In genomic region chr2:237998530-237998929, GRCh38 we compare ENCODE assay signal across 9 cellular contexts. TPM values are rescaled to one million over a fixed set of nuclear protein-coding genes. Genes with fewer than 3 reads are reported as not detected.
DNase-seq lines count a peak whose midpoint lies in the region; ATAC-seq and TF ChIP-seq lines count a peak whose summit lies in the region.
"Had no signal": no experiment of that assay in that cellular context is flagged by ENCODE, and none has a peak within 500 bp of the region (broad histone marks: within the 10 kb centered on the region; RNA-seq: fewer than 3 reads in every experiment).

No MANE protein-coding gene starts in this region.

- no peak for DNase-seq in CD4-positive, alpha-beta T cell
- DNase-seq in astrocyte of the spinal cord (ENCODE audit: low read depth, low spot score) (peak; percentile 18), right atrium auricular region (ENCODE audit: low spot score) (no peak), iPS-NIHi7 (ENCODE audit: extremely low spot score) (no peak), hypothalamus (lab: John Stamatoyannopoulos, UW) (no peak)
- DNase-seq: heart right ventricle had no signal

- POLR2A ChIA-PET in CD4-positive, alpha-beta T cell (lab: Charles Lee): interaction anchor here (0.6 to 1.7 kb wide), 3 partner anchors 8 to 62 kb away, joined by 3 to 5 read pairs (median 3); partner anchors contain the start of gene SCLY

- H3K36me3 ChIP-seq in gastroesophageal sphincter (peaks cover 0 to 22% of the 10 kb centered on the region in 2 donors), right atrium auricular region (peaks cover 15% of the 10 kb centered on the region)

- H3K4me1 ChIP-seq in gastroesophageal sphincter (no peaks in the 10 kb centered on the region), right atrium auricular region (peaks cover 0 to 8% of the 10 kb centered on the region in 2 donors)

- ATAC-seq in CD4-positive, alpha-beta T cell (ENCODE audit: poor library complexity): peak; percentile 57
- peak; percentile 87 for ATAC-seq in GM19467 (IDR thresholded peaks at IDR 0.05; ENCODE audit: unreplicated experiment)
- peak; percentile 76 for ATAC-seq in HG03439 (IDR thresholded peaks at IDR 0.05; ENCODE audit: unreplicated experiment)
- ATAC-seq in gastroesophageal sphincter: no peak

- peaks cover 34% of the 10 kb centered on the region for H3K4me1 Mint-ChIP-seq in CD4-positive, alpha-beta T cell (ENCODE audit: low read depth)

- H3K4me3 ChIP-seq in astrocyte of the spinal cord (ENCODE audit: low read depth, low read length) (no peak overlapping the region), gastroesophageal sphincter (no peak overlapping the region), right atrium auricular region (no peak overlapping the region)
- H3K4me3 ChIP-seq: heart right ventricle had no signal

- no peak for TF ChIP-seq CTCF in CD4-positive, alpha-beta T cell (IDR thresholded peaks at IDR 0.05)
- TF ChIP-seq CTCF in astrocyte of the spinal cord (IDR thresholded peaks at IDR 0.05; ENCODE audit: low read depth, low read length) (no peak), gastroesophageal sphincter (IDR thresholded peaks at IDR 0.05) (no peak), right atrium auricular region (IDR thresholded peaks at IDR 0.05) (no peak)

- no peaks in the 10 kb centered on the region for H3K27me3 ChIP-seq in CD4-positive, alpha-beta T cell (ENCODE audit: control insufficient read depth, insufficient read depth, low read length)
- no peaks in the 10 kb centered on the region for H3K27me3 ChIP-seq in gastroesophageal sphincter
- no peaks in the 10 kb centered on the region for H3K27me3 ChIP-seq in right atrium auricular region
- H3K27me3 ChIP-seq: heart right ventricle had no signal

- peak overlapping the region; percentile 80 for H3K27ac Mint-ChIP-seq in CD4-positive, alpha-beta T cell

- intact Hi-C loops in CD4-positive, alpha-beta T cell (cut with DNase I, micrococcal nuclease): no loop called here

- H3K9me3 ChIP-seq in CD4-positive, alpha-beta T cell (ENCODE audit: control insufficient read depth, low read length): no peaks in the 10 kb centered on the region
- H3K9me3 ChIP-seq in gastroesophageal sphincter (no peaks in the 10 kb centered on the region), right atrium auricular region (no peaks in the 10 kb centered on the region)

- no peaks in the 10 kb centered on the region for H3K27me3 Mint-ChIP-seq in CD4-positive, alpha-beta T cell

- no peak overlapping the region for H3K27ac ChIP-seq in CD4-positive, alpha-beta T cell (ENCODE audit: low read depth, low read length)
- H3K27ac ChIP-seq in gastroesophageal sphincter (no peak overlapping the region), right atrium auricular region (no peak overlapping the region)

- TF ChIP-seq POLR2A in gastroesophageal sphincter (IDR thresholded peaks at IDR 0.05): no peak

- CTCF ChIA-PET in CD4-positive, alpha-beta T cell (lab: Charles Lee): interaction anchor here (1.9 kb wide), 1 partner anchor 17 kb away, joined by 4 read pairs; no protein-coding TSS in a partner anchor

- in situ Hi-C loops in astrocyte of the spinal cord (cut with HindIII; ENCODE audit: low sequenced_read_pairs): no loop called here

- peaks cover 3% of the 10 kb centered on the region for H3K9me3 Mint-ChIP-seq in CD4-positive, alpha-beta T cell

- WGBS in gastroesophageal sphincter (ENCODE audit: low coverage in 1 of 2), 2 donors: 30 to 64% methylated on average over 4 of the region's 4 CpGs

- TF ChIP-seq EP300 in gastroesophageal sphincter (IDR thresholded peaks at IDR 0.05): no peak

- peaks cover 58% of the 10 kb centered on the region for H3K36me3 Mint-ChIP-seq in CD4-positive, alpha-beta T cell (ENCODE audit: low read depth)

- H3K4me3 Mint-ChIP-seq in CD4-positive, alpha-beta T cell: peak overlapping the region; percentile 67

RNA-seq across cellular contexts. Expression of gene UBE2F, which starts 31.7 kb away (rescaled TPM):
- 10 to 100 TPM; 23.2 to 27.4 TPM for total RNA-seq in CD4-positive, alpha-beta T cell
- total RNA-seq in gastroesophageal sphincter: 10 to 100 TPM; 85.0 to 99.5 (median 96.3) TPM
- 10 to 100 TPM; 78.4 to 79.6 TPM for total RNA-seq in right atrium auricular region
